14 cellular contexts compared by ENCODE assay signal in the genomic region with DNA sequence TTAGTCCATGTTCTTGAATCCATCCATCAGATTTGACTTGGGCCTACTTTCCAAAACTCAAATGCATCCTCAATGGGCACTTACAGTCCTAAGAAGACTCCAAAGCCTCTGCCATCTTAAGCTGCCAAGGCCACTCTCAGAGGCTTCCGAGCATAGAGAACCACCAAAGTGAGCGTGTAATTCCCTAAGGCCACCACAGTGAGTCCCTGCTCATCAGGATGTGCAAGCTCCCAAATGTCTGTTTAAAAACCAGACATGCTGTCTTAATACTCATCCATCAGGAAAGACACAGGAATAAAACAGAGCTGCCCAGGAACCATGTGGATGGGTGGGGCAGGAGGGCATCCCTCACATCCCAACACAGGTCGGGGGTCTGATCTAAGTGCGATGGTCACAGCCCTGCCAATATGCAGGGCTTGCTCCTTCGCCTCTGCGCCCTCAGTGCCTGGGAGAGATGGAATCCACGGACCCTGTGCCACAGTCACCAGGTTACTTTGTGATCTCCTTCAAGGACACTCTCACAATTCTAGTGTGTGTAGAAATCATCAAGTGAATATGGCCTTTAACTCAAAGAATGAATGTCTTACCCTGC.
DNase-seq lines count a peak whose midpoint lies in the region; ATAC-seq and TF ChIP-seq lines count a peak whose summit lies in the region.
"Had no signal": no experiment of that assay in that cellular context is flagged by ENCODE, and none has a peak within 500 bp of the region (broad histone marks: within the 10 kb centered on the region; RNA-seq: fewer than 3 reads in every experiment).

No MANE protein-coding gene starts in this region.

- 96 to 100% methylated on average over 7 of the region's 7 CpGs for WGBS in heart right ventricle, 2 donors

- DNase-seq in cardiac septum (ENCODE audit: low spot score) (peak; percentile 55), heart right ventricle (no peak), RWPE1 (ENCODE audit: low spot score) (no peak), foreskin keratinocyte (no peak), vagina (ENCODE audit: extremely low spot score in 2 of 2) (no peak), middle frontal gyrus (ENCODE audit: extremely low spot score, low spot score) (no peak), NCI-H446 treated with DMSO at 0.1 percent for 48 hours (lab: John Stamatoyannopoulos, UW) (no peak)
- DNase-seq: activated CD8-positive, alpha-beta memory T cell treated with anti-CD3 and anti-CD28 coated beads, Interleukin-2, amount 10 ng/mL, durations not matched to agents 7 days and 5 days; cortex of kidney; GF-D8; left lung had no signal

- CTCF ChIA-PET in RWPE1 (lab: Yijun Ruan, JAX): interaction anchor here (0.5 to 1.4 kb wide), 4 partner anchors 135 to 183 kb away, joined by 3 to 4 read pairs (median 3); a partner anchor contains a TSS

- POLR2A ChIA-PET in RWPE1 (lab: Yijun Ruan, JAX; ENCODE audit: low non-redundant PET): no interaction called here

- no peak overlapping the region for H3K4me3 ChIP-seq in heart right ventricle
- no peak overlapping the region for H3K4me3 ChIP-seq in vagina
- H3K4me3 ChIP-seq: BLaER1 treated with 17β-estradiol and CSF1 and Interleukin-3, amounts not matched to agents 10 nM and 100 nM; gastroesophageal sphincter; left lung had no signal

- ATAC-seq in heart right ventricle (no peak), foreskin keratinocyte (no peak), GM21447 (IDR thresholded peaks at IDR 0.05; ENCODE audit: unreplicated experiment) (no peak)
- ATAC-seq: activated CD8-positive, alpha-beta memory T cell treated with anti-CD3 and anti-CD28 coated beads, Interleukin-2, amount 10 ng/mL, durations not matched to agents 7 days and 5 days; gastroesophageal sphincter; left lung had no signal

- H3K36me3 ChIP-seq in heart right ventricle: peaks cover 0 to 58% (median 29%) of the 10 kb centered on the region in 9 donors
- H3K36me3 ChIP-seq in vagina: peaks cover 0 to 40% of the 10 kb centered on the region in 2 donors

- no peak for TF ChIP-seq CTCF in heart right ventricle (IDR thresholded peaks at IDR 0.05)
- no peak for TF ChIP-seq CTCF in RWPE1 (conservative IDR thresholded peaks at IDR 0.05; ENCODE audit: low read depth)
- peak; percentile 31 for TF ChIP-seq CTCF in foreskin keratinocyte (conservative IDR thresholded peaks at IDR 0.05)
- TF ChIP-seq CTCF in vagina (IDR thresholded peaks at IDR 0.05): no peak

- H3K27ac ChIP-seq in heart right ventricle: peak overlapping the region in 1 of 10 donors; percentile 47
- H3K27ac ChIP-seq in RWPE1: peak overlapping the region; percentile 28; the same call in 1 of the 2 replicates
- H3K27ac ChIP-seq in foreskin keratinocyte: no peak overlapping the region
- peak overlapping the region; percentile 30 for H3K27ac ChIP-seq in vagina
- H3K27ac ChIP-seq: left lung had no signal

- H3K9me3 ChIP-seq in heart right ventricle (no peaks in the 10 kb centered on the region), vagina (no peaks in the 10 kb centered on the region)
- H3K9me3 ChIP-seq: BLaER1 treated with 17β-estradiol and CSF1 and Interleukin-3, amounts not matched to agents 10 nM and 100 nM; gastroesophageal sphincter; left lung had no signal

- no peak for TF ChIP-seq POLR2A in vagina (IDR thresholded peaks at IDR 0.05)

- intact Hi-C loops in cardiac septum (cut with DNase I) (loop anchor here (10.0 kb wide), 1 partner anchor 49 kb away; no protein-coding TSS in a partner anchor), heart right ventricle (cut with DNase I) (loop anchor here in 2 of 10 donors (5.0 kb wide), 1 partner anchor 47 kb away; no protein-coding TSS in a partner anchor), vagina (cut with DNase I) (no loop called here)

- peaks cover 19 to 50% (median 34%) of the 10 kb centered on the region in 9 donors for H3K4me1 ChIP-seq in heart right ventricle
- H3K4me1 ChIP-seq in foreskin keratinocyte: no peaks in the 10 kb centered on the region
- H3K4me1 ChIP-seq in vagina: peaks cover 7% of the 10 kb centered on the region
- H3K4me1 ChIP-seq: left lung had no signal

- H3K27me3 ChIP-seq in heart right ventricle (peaks cover 0 to 9% (median 0%) of the 10 kb centered on the region in 7 donors), foreskin keratinocyte (no peaks in the 10 kb centered on the region), vagina (no peaks in the 10 kb centered on the region)
- H3K27me3 ChIP-seq: BLaER1 treated with 17β-estradiol and CSF1 and Interleukin-3, amounts not matched to agents 10 nM and 100 nM; gastroesophageal sphincter; left lung had no signal
